In the genomic region with DNA sequence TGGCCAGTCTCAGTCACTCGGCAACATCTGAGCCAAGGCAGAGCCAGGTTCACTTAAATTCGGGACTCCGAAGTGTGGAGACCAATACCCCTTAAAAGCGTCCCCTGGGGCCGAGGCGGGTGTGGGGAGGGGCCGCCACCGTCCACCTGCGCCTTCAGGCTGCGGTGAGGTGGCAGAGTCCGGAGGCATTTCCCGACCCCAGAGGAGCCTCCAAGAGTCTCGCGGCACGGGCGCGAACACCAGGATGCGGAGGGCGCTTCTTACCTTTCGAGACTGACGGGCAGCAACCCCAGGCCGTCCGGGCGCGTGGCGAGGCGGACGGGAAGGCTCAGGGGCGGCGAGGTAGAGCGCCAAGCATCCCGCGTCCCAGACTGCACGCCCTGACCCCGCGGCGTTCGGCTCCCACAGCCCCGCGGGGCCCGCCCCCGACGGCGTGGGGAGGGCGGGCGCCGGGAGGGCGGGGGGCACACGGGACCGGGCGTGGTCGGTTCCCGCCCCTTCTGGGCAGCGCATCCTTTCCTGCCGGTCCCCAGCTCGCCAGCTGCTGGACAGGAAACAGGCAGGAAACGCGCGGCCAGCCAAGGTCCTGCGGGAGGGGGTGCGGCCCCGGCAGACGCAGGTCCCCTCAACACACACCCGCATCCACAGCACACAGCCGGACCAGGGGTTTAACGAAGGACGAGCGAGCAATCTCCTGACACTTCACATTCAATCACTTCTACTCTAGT, we compare ENCODE assay signal across 8 cellular contexts. TPM values are rescaled to one million over a fixed set of nuclear protein-coding genes. Genes with fewer than 3 reads are reported as not detected.
DNase-seq lines count a peak whose midpoint lies in the region; ATAC-seq and TF ChIP-seq lines count a peak whose summit lies in the region.

A gene with protein sequence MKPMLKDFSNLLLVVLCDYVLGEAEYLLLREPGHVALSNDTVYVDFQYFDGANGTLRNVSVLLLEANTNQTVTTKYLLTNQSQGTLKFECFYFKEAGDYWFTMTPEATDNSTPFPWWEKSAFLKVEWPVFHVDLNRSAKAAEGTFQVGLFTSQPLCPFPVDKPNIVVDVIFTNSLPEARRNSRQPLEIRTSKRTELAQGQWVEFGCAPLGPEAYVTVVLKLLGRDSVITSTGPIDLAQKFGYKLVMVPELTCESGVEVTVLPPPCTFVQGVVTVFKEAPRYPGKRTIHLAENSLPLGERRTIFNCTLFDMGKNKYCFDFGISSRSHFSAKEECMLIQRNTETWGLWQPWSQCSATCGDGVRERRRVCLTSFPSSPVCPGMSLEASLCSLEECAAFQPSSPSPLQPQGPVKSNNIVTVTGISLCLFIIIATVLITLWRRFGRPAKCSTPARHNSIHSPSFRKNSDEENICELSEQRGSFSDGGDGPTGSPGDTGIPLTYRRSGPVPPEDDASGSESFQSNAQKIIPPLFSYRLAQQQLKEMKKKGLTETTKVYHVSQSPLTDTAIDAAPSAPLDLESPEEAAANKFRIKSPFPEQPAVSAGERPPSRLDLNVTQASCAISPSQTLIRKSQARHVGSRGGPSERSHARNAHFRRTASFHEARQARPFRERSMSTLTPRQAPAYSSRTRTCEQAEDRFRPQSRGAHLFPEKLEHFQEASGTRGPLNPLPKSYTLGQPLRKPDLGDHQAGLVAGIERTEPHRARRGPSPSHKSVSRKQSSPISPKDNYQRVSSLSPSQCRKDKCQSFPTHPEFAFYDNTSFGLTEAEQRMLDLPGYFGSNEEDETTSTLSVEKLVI (minus strand): TSS at position 406 of the 728 bp plus-strand sequence. CDS start 3,572 bp downstream, outside the sequence.

- TF ChIP-seq CTCF in fibroblast of mammary gland (conservative IDR thresholded peaks at IDR 0.05; ENCODE audit: control insufficient read depth, insufficient read depth, low read depth, low read length) = no peak

- no peaks in the 10 kb centered on the region for H3K36me3 ChIP-seq in naive thymus-derived CD4-positive, alpha-beta T cell (ENCODE audit: control insufficient read depth in 2 of 3, insufficient read depth in 3 of 3, low read length in 3 of 3)

- H3K27ac Mint-ChIP-seq in activated CD4-positive, alpha-beta T cell treated with anti-CD3 and anti-CD28 coated beads for 36 hours = no peak within 1 kb of the TSS
- H3K27ac Mint-ChIP-seq in naive thymus-derived CD4-positive, alpha-beta T cell = no peak within 1 kb of the TSS

- DNase-seq in activated CD4-positive, alpha-beta T cell treated with anti-CD3 and anti-CD28 coated beads for 36 hours = peak; percentile 31
- no peak for DNase-seq in activated CD4-positive, alpha-beta T cell treated with anti-CD3 and anti-CD28 coated beads, Interleukin-2, amount 50 U/mL, for 4 hours
- DNase-seq in activated CD8-positive, alpha-beta memory T cell treated with anti-CD3 and anti-CD28 coated beads, Interleukin-2, amount 50 U/mL, for 4 hours = peak; percentile 15
- DNase-seq in fibroblast of mammary gland (ENCODE audit: low read depth) (peak; percentile 55), NK-92 (lab: John Stamatoyannopoulos, UW; ENCODE audit: unreplicated experiment) (no peak)
- peak in 2 of 9 donors; percentile 12 to 24 for DNase-seq in naive thymus-derived CD4-positive, alpha-beta T cell

- peak within 1 kb of the TSS; percentile 44 for H3K4me3 Mint-ChIP-seq in activated CD4-positive, alpha-beta T cell treated with anti-CD3 and anti-CD28 coated beads for 36 hours
- peak within 1 kb of the TSS; percentile 64 to 84 (median 72) for H3K4me3 Mint-ChIP-seq in naive thymus-derived CD4-positive, alpha-beta T cell

- peaks cover 16% of the 10 kb centered on the region for H3K4me1 Mint-ChIP-seq in activated CD4-positive, alpha-beta T cell treated with anti-CD3 and anti-CD28 coated beads for 36 hours
- H3K4me1 Mint-ChIP-seq in naive thymus-derived CD4-positive, alpha-beta T cell = peaks cover 10 to 30% (median 20%) of the 10 kb centered on the region in 7 donors

- H3K4me1 ChIP-seq in naive thymus-derived CD4-positive, alpha-beta T cell (ENCODE audit: control insufficient read depth in 2 of 2, insufficient read depth in 2 of 2, low read length in 2 of 2) = peaks cover 7 to 18% of the 10 kb centered on the region in 2 donors

- no peak within 1 kb of the TSS for H3K27ac ChIP-seq in naive thymus-derived CD4-positive, alpha-beta T cell (ENCODE audit: low read depth, low read length)

- no peaks in the 10 kb centered on the region for H3K27me3 ChIP-seq in naive thymus-derived CD4-positive, alpha-beta T cell (ENCODE audit: control insufficient read depth in 2 of 2, insufficient read depth in 2 of 2, low read length in 2 of 2)

- H3K4me3 ChIP-seq in fibroblast of mammary gland (ENCODE audit: control insufficient read depth, low read depth, low read length) = peak within 1 kb of the TSS; percentile 89
- H3K4me3 ChIP-seq in naive thymus-derived CD4-positive, alpha-beta T cell (ENCODE audit: low read length) = peak within 1 kb of the TSS; percentile 38

- POLR2A ChIA-PET in activated CD4-positive, alpha-beta T cell treated with anti-CD3 and anti-CD28 coated beads for 36 hours (lab: Charles Lee) = no interaction called here
- POLR2A ChIA-PET in naive thymus-derived CD4-positive, alpha-beta T cell (lab: Charles Lee) = interaction anchor here (0.6 kb wide), 1 partner anchor 369 kb away, joined by 3 read pairs; no protein-coding TSS in a partner anchor

- ATAC-seq in activated CD4-positive, alpha-beta T cell treated with anti-CD3 and anti-CD28 coated beads for 36 hours = peak; percentile 58
- ATAC-seq in HG03521 (IDR thresholded peaks at IDR 0.05; ENCODE audit: unreplicated experiment) (peak; percentile 51), HG02571 (IDR thresholded peaks at IDR 0.05; ENCODE audit: unreplicated experiment) (no peak)
- ATAC-seq in naive thymus-derived CD4-positive, alpha-beta T cell = peak; percentile 57

- peaks cover 21% of the 10 kb centered on the region for H3K27me3 Mint-ChIP-seq in activated CD4-positive, alpha-beta T cell treated with anti-CD3 and anti-CD28 coated beads for 36 hours
- H3K27me3 Mint-ChIP-seq in naive thymus-derived CD4-positive, alpha-beta T cell = peaks cover 26 to 40% (median 33%) of the 10 kb centered on the region in 5 donors

- intact Hi-C loops in activated CD4-positive, alpha-beta T cell treated with anti-CD3 and anti-CD28 coated beads for 36 hours (cut with DNase I, micrococcal nuclease) = no loop called here
- intact Hi-C loops in naive thymus-derived CD4-positive, alpha-beta T cell (cut with micrococcal nuclease) = loop anchor here in 1 of 2 donors (5.0 kb wide), 1 partner anchor 394 kb away; a partner anchor contains a TSS

- peaks cover 4% of the 10 kb centered on the region for H3K36me3 Mint-ChIP-seq in activated CD4-positive, alpha-beta T cell treated with anti-CD3 and anti-CD28 coated beads for 36 hours (ENCODE audit: low read depth)
- peaks cover 0 to 4% (median 0%) of the 10 kb centered on the region in 5 donors for H3K36me3 Mint-ChIP-seq in naive thymus-derived CD4-positive, alpha-beta T cell

- CTCF ChIA-PET in activated CD4-positive, alpha-beta T cell treated with anti-CD3 and anti-CD28 coated beads for 36 hours (lab: Charles Lee) = interaction anchor here (0.6 to 2.1 kb wide), 5 partner anchors 10 to 537 kb away, joined by 3 to 8 read pairs (median 3); no protein-coding TSS in a partner anchor
- CTCF ChIA-PET in naive thymus-derived CD4-positive, alpha-beta T cell (lab: Charles Lee) = no interaction called here

- H3K9me3 Mint-ChIP-seq in activated CD4-positive, alpha-beta T cell treated with anti-CD3 and anti-CD28 coated beads for 36 hours (ENCODE audit: low read depth) = no peaks in the 10 kb centered on the region
- H3K9me3 Mint-ChIP-seq in naive thymus-derived CD4-positive, alpha-beta T cell = peaks cover 0 to 3% (median 0%) of the 10 kb centered on the region in 11 donors

- no peaks in the 10 kb centered on the region for H3K9me3 ChIP-seq in naive thymus-derived CD4-positive, alpha-beta T cell (ENCODE audit: control insufficient read depth in 2 of 3, low read length in 3 of 3)

RNA-seq across cellular contexts. Expression of the gene that starts here (rescaled TPM):
- under 1 TPM; 0.14 to 0.19 TPM for total RNA-seq in activated CD4-positive, alpha-beta T cell treated with anti-CD3 and anti-CD28 coated beads for 36 hours
- under 1 TPM; 0.22 to 0.54 (median 0.29) TPM for total RNA-seq in naive thymus-derived CD4-positive, alpha-beta T cell
- polyA plus RNA-seq in naive thymus-derived CD4-positive, alpha-beta T cell = under 1 TPM; 0.12 to 0.46 TPM

Comparison
In these comparisons a context has a peak if more than half of its experiments do, and no peak if none do; other contexts are left out.
1. Peak in DNase-seq and ATAC-seq in activated CD4-positive, alpha-beta T cell treated with anti-CD3 and anti-CD28 coated beads for 36 hours; RNA of the gene not detected or under 1 TPM.
2. Peak in ATAC-seq and H3K4me3 ChIP-seq in naive thymus-derived CD4-positive, alpha-beta T cell; RNA of the gene not detected or under 1 TPM.
3. DNase-seq: peak in activated CD8-positive, alpha-beta memory T cell treated with anti-CD3 and anti-CD28 coated beads, Interleukin-2, amount 50 U/mL, for 4 hours (single experiment) and fibroblast of mammary gland (single experiment); none in activated CD4-positive, alpha-beta T cell treated with anti-CD3 and anti-CD28 coated beads, Interleukin-2, amount 50 U/mL, for 4 hours (0 of 2) and NK-92 (single experiment).